ENCODE assay signal across 23 cellular contexts in the genomic region with DNA sequence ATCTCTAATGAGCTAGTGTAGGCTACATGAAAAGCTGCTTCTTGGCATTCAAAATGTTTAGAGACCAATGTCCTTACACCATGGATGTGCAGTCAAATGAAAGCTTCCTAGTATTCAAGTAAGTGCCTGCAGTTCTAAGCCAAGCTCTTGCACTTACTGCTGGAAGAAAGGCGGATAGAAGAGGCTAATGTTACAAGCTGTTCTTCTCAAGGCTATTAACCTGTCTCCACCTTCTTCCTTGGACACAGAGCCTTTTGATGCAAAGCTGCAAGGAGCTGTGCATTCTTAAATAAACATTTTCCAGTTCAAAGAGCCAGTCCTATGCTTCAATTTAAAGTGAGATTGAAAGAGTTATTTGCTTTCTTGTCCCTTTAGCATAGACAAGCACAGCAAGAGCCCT.
DNase-seq lines count a peak whose midpoint lies in the region; ATAC-seq and TF ChIP-seq lines count a peak whose summit lies in the region.
"Had no signal": no experiment of that assay in that cellular context is flagged by ENCODE, and none has a peak within 500 bp of the region (broad histone marks: within the 10 kb centered on the region; RNA-seq: fewer than 3 reads in every experiment).

No MANE protein-coding gene starts in this region.

- DNase-seq in Caco-2 (no peak), mammary epithelial cell (no peak), foreskin melanocyte (no peak), NOMO-1 (lab: John Stamatoyannopoulos, UW; ENCODE audit: unreplicated experiment in 2 of 2) (no peak)
- no peak for DNase-seq in activated T-helper 1 cell treated with anti-CD3 and anti-CD28 coated beads, Interleukin-12 subunit alpha, Interleukin-12 subunit beta, Interleukin-2, Interleukin-4 antibody, amounts not matched to agents 30 ng/mL and 10 ng/mL and 1 ng/mL, durations not matched to agents 14 hours and 24 hours and 36 hours (ENCODE audit: low spot score)
- DNase-seq: activated CD4-positive, alpha-beta T cell treated with anti-CD3 and anti-CD28 coated beads, Interleukin-2, amount 10 ng/mL, durations not matched to agents 24 days and 14 days; amygdala; natural killer cell; NCI-H2081 treated with DMSO at 0.1 percent for 48 hours; NCI-H446 treated with DMSO at 0.1 percent for 48 hours; ovary; T-helper 2 cell; testis had no signal

- H3K27me3 ChIP-seq in Caco-2 (replicated peaks; ENCODE audit: control insufficient read depth, insufficient read depth, low read length) (no peaks in the 10 kb centered on the region), HUES64 (ENCODE audit: insufficient read depth, low read length) (no peaks in the 10 kb centered on the region), mammary epithelial cell (ENCODE audit: insufficient read depth, low read length) (no peaks in the 10 kb centered on the region)
- H3K27me3 ChIP-seq: BLaER1 treated with 17β-estradiol and CSF1 and Interleukin-3, amounts not matched to agents 10 nM and 100 nM; ovary; testis; vagina had no signal

- H3K4me3 ChIP-seq in Caco-2 (ENCODE audit: low read depth, low read length) (no peak overlapping the region), HUES64 (ENCODE audit: low read length) (no peak overlapping the region), mammary epithelial cell (replicated peaks in 1 of 3; ENCODE audit: insufficient read depth in 1 of 3, low read depth in 2 of 3, low read length in 3 of 3) (no peak overlapping the region), mesodermal cell (ENCODE audit: extremely low read depth, insufficient read depth, low read length, poor library complexity, severe bottlenecking) (no peak overlapping the region)
- H3K4me3 ChIP-seq: BLaER1 treated with 17β-estradiol and CSF1 and Interleukin-3, amounts not matched to agents 10 nM and 100 nM; coronary artery; ovary; testis; vagina had no signal

- H3K4me3 Mint-ChIP-seq in Caco-2 (ENCODE audit: unreplicated experiment) = no peak overlapping the region
- H3K4me3 Mint-ChIP-seq in activated T-helper 1 cell treated with anti-CD3 and anti-CD28 coated beads, Interleukin-12 subunit alpha, Interleukin-12 subunit beta, Interleukin-2, Interleukin-4 antibody, amounts not matched to agents 30 ng/mL and 10 ng/mL and 1 ng/mL, durations not matched to agents 14 hours and 24 hours and 36 hours = no peak overlapping the region
- H3K4me3 Mint-ChIP-seq: activated CD4-positive, alpha-beta T cell treated with anti-CD3 and anti-CD28 coated beads, Interleukin-2, amount 10 ng/mL, durations not matched to agents 24 days and 14 days; endodermal cell; H9; mesothelial cell of epicardium; natural killer cell; stimulated activated memory B cell treated with anti-CD40 and anti-IgM and Interleukin-4, amounts not matched to agents 10 μg/mL and 1 μg/mL and 100 μg/mL, for 72 hours had no signal

- H3K79me2 ChIP-seq in mammary epithelial cell (ENCODE audit: insufficient read depth, low read length) = no peaks in the 10 kb centered on the region

- H3K27me3 Mint-ChIP-seq in Caco-2 (ENCODE audit: insufficient read depth, unreplicated experiment) = no peaks in the 10 kb centered on the region
- peaks cover 5% of the 10 kb centered on the region for H3K27me3 Mint-ChIP-seq in activated T-helper 1 cell treated with anti-CD3 and anti-CD28 coated beads, Interleukin-12 subunit alpha, Interleukin-12 subunit beta, Interleukin-2, Interleukin-4 antibody, amounts not matched to agents 30 ng/mL and 10 ng/mL and 1 ng/mL, durations not matched to agents 14 hours and 24 hours and 36 hours (ENCODE audit: insufficient read depth)
- H3K27me3 Mint-ChIP-seq: activated CD4-positive, alpha-beta T cell treated with anti-CD3 and anti-CD28 coated beads, Interleukin-2, amount 10 ng/mL, durations not matched to agents 24 days and 14 days; stimulated activated memory B cell treated with anti-CD40 and anti-IgM and Interleukin-4, amounts not matched to agents 10 μg/mL and 1 μg/mL and 100 μg/mL, for 72 hours had no signal

- dilution Hi-C loops in mammary epithelial cell (cut with HindIII; ENCODE audit: low sequenced_read_pairs) = no loop called here

- in situ Hi-C loops in mammary epithelial cell (cut with MboI; ENCODE audit: low sequenced_read_pairs in 2 of 2) = loop anchor here in 1 of 2 donors (25.0 kb wide), 1 partner anchor 720 kb away; no protein-coding TSS in a partner anchor

- H3K4me2 ChIP-seq in mammary epithelial cell (ENCODE audit: insufficient read depth, low read depth, low read length) = peak overlapping the region; percentile 42
- H3K4me2 ChIP-seq: BLaER1 treated with 17β-estradiol and CSF1 and Interleukin-3, amounts not matched to agents 10 nM and 100 nM had no signal

- H4K20me1 ChIP-seq in mammary epithelial cell (ENCODE audit: insufficient read depth, low read length) = no peaks in the 10 kb centered on the region
- H4K20me1 ChIP-seq: BLaER1 treated with 17β-estradiol and CSF1 and Interleukin-3, amounts not matched to agents 10 nM and 100 nM had no signal

- peaks cover 10% of the 10 kb centered on the region for H3K4me1 Mint-ChIP-seq in Caco-2 (ENCODE audit: low read depth, unreplicated experiment)
- H3K4me1 Mint-ChIP-seq in activated T-helper 1 cell treated with anti-CD3 and anti-CD28 coated beads, Interleukin-12 subunit alpha, Interleukin-12 subunit beta, Interleukin-2, Interleukin-4 antibody, amounts not matched to agents 30 ng/mL and 10 ng/mL and 1 ng/mL, durations not matched to agents 14 hours and 24 hours and 36 hours (ENCODE audit: low read depth) = peaks cover 26% of the 10 kb centered on the region
- H3K4me1 Mint-ChIP-seq: mesothelial cell of epicardium had no signal

- no peaks in the 10 kb centered on the region for H3K36me3 Mint-ChIP-seq in Caco-2 (ENCODE audit: insufficient read depth, unreplicated experiment)
- peaks cover 1% of the 10 kb centered on the region for H3K36me3 Mint-ChIP-seq in activated T-helper 1 cell treated with anti-CD3 and anti-CD28 coated beads, Interleukin-12 subunit alpha, Interleukin-12 subunit beta, Interleukin-2, Interleukin-4 antibody, amounts not matched to agents 30 ng/mL and 10 ng/mL and 1 ng/mL, durations not matched to agents 14 hours and 24 hours and 36 hours (ENCODE audit: low read depth)
- H3K36me3 Mint-ChIP-seq: mesothelial cell of epicardium; natural killer cell; stimulated activated memory B cell treated with anti-CD40 and anti-IgM and Interleukin-4, amounts not matched to agents 10 μg/mL and 1 μg/mL and 100 μg/mL, for 72 hours had no signal

- peaks cover 21% of the 10 kb centered on the region for H3K4me1 ChIP-seq in Caco-2
- peaks cover 19% of the 10 kb centered on the region; the same call in 1 of the 2 replicates for H3K4me1 ChIP-seq in HUES64 (ENCODE audit: insufficient read depth, low read length)
- peaks cover 33% of the 10 kb centered on the region for H3K4me1 ChIP-seq in mammary epithelial cell (ENCODE audit: insufficient read depth, low read length)
- H3K4me1 ChIP-seq in mesodermal cell (ENCODE audit: control insufficient read depth, insufficient read depth, low read length, poor library complexity, severe bottlenecking) = peaks cover 42% of the 10 kb centered on the region
- H3K4me1 ChIP-seq: testis had no signal

- H3K27ac ChIP-seq in HUES64 (ENCODE audit: low read depth, low read length) (0 out of 2 replicates have a peak overlapping the region, but pooled peaks have one; percentile 34), mammary epithelial cell (ENCODE audit: insufficient read depth, low read depth, low read length) (peak overlapping the region; percentile 96), mesodermal cell (ENCODE audit: low read depth, low read length, severe bottlenecking) (peak overlapping the region; percentile 57)
- H3K27ac ChIP-seq: BLaER1 treated with 17β-estradiol and CSF1 and Interleukin-3, amounts not matched to agents 10 nM and 100 nM; coronary artery; ovary; testis; vagina had no signal

- ATAC-seq in esophagus mucosa = no peak
- ATAC-seq: natural killer cell; stimulated activated memory B cell treated with anti-CD40 and anti-IgM and Interleukin-4, amounts not matched to agents 10 μg/mL and 1 μg/mL and 100 μg/mL, for 72 hours had no signal

- BruUV-seq in Caco-2 (replicated peaks; lab: Mats Ljungman, UMichigan) (no TSS peak), mammary epithelial cell (replicated peaks; lab: Mats Ljungman, UMichigan) (TSS peak; percentile 92)

- CTCF ChIA-PET in Caco-2 (lab: Charles Lee) (no interaction called here), mammary epithelial cell (lab: Charles Lee; ENCODE audit: low non-redundant PET) (no interaction called here)

- no peak for TF ChIP-seq CTCF in Caco-2 (IDR thresholded peaks at IDR 0.05; ENCODE audit: insufficient read depth in 1 of 2, low read depth in 1 of 2, low read length in 1 of 2, severe bottlenecking in 1 of 2, unreplicated experiment in 1 of 2)
- no peak for TF ChIP-seq CTCF in mammary epithelial cell (conservative IDR thresholded peaks at IDR 0.05 in 1 of 2, IDR thresholded peaks at IDR 0.05 in 1 of 2; ENCODE audit: extremely low read depth in 1 of 2, insufficient read depth in 1 of 2, low read depth in 1 of 2, low read length in 2 of 2)

- peak overlapping the region; percentile 92 for H3K27ac Mint-ChIP-seq in Caco-2 (ENCODE audit: unreplicated experiment)
- no peak overlapping the region for H3K27ac Mint-ChIP-seq in activated T-helper 1 cell treated with anti-CD3 and anti-CD28 coated beads, Interleukin-12 subunit alpha, Interleukin-12 subunit beta, Interleukin-2, Interleukin-4 antibody, amounts not matched to agents 30 ng/mL and 10 ng/mL and 1 ng/mL, durations not matched to agents 14 hours and 24 hours and 36 hours
- H3K27ac Mint-ChIP-seq: endodermal cell; H9; mesothelial cell of epicardium; natural killer cell; stimulated activated memory B cell treated with anti-CD40 and anti-IgM and Interleukin-4, amounts not matched to agents 10 μg/mL and 1 μg/mL and 100 μg/mL, for 72 hours had no signal

- no peaks in the 10 kb centered on the region for H3K9me3 ChIP-seq in Caco-2
- H3K9me3 ChIP-seq in HUES64 (ENCODE audit: insufficient read depth, low read depth, low read length) = no peaks in the 10 kb centered on the region
- no peaks in the 10 kb centered on the region for H3K9me3 ChIP-seq in mammary epithelial cell (replicated peaks; ENCODE audit: insufficient read depth, low read length)
- H3K9me3 ChIP-seq in mesodermal cell (ENCODE audit: control insufficient read depth, low read length) = no peaks in the 10 kb centered on the region
- H3K9me3 ChIP-seq: ovary, testis, vagina had no signal

- H3K9ac ChIP-seq in HUES64 (ENCODE audit: low read depth, low read length) = no peak overlapping the region
- peak overlapping the region; percentile 54 for H3K9ac ChIP-seq in mammary epithelial cell (ENCODE audit: insufficient read depth, low read length)
- H3K9ac ChIP-seq: BLaER1 treated with 17β-estradiol and CSF1 and Interleukin-3, amounts not matched to agents 10 nM and 100 nM had no signal

- POLR2A ChIA-PET in Caco-2 (lab: Charles Lee) = no interaction called here

- WGBS in HUES64 = 83% methylated on average over 1 of the region's 1 CpG
- WGBS in mammary epithelial cell (ENCODE audit: low coverage, missing lambda C conversion rate) = 93% methylated on average over 1 of the region's 1 CpG
- WGBS in mesodermal cell (ENCODE audit: insufficient coverage in 2 of 2), 2 experiments = 80 to 100% methylated on average over 1 of the region's 1 CpG

- H2AFZ ChIP-seq in mammary epithelial cell (ENCODE audit: low read depth, low read length) = no peak overlapping the region

- H3K36me3 ChIP-seq in Caco-2 (ENCODE audit: control insufficient read depth, insufficient read depth, low read length) = no peaks in the 10 kb centered on the region
- H3K36me3 ChIP-seq in HUES64 (ENCODE audit: insufficient read depth, low read length) = no peaks in the 10 kb centered on the region
- H3K36me3 ChIP-seq in mammary epithelial cell (ENCODE audit: insufficient read depth, low read length) = no peaks in the 10 kb centered on the region
- H3K36me3 ChIP-seq in mesodermal cell (ENCODE audit: control insufficient read depth, insufficient read depth, low read length) = no peaks in the 10 kb centered on the region
- H3K36me3 ChIP-seq: BLaER1 treated with 17β-estradiol and CSF1 and Interleukin-3, amounts not matched to agents 10 nM and 100 nM; ovary; vagina had no signal

- H3K9me3 Mint-ChIP-seq in Caco-2 (ENCODE audit: unreplicated experiment) = no peaks in the 10 kb centered on the region
- peaks cover 19% of the 10 kb centered on the region for H3K9me3 Mint-ChIP-seq in activated T-helper 1 cell treated with anti-CD3 and anti-CD28 coated beads, Interleukin-12 subunit alpha, Interleukin-12 subunit beta, Interleukin-2, Interleukin-4 antibody, amounts not matched to agents 30 ng/mL and 10 ng/mL and 1 ng/mL, durations not matched to agents 14 hours and 24 hours and 36 hours
- H3K9me3 Mint-ChIP-seq: endodermal cell; H9; mesothelial cell of epicardium; natural killer cell; stimulated activated memory B cell treated with anti-CD40 and anti-IgM and Interleukin-4, amounts not matched to agents 10 μg/mL and 1 μg/mL and 100 μg/mL, for 72 hours had no signal

- intact Hi-C loops in Caco-2 (cut with micrococcal nuclease; ENCODE audit: unreplicated experiment) (loop anchor here (1.0 to 10.0 kb wide), 4 partner anchors 55 to 332 kb away; no protein-coding TSS in a partner anchor), mammary epithelial cell (cut with micrococcal nuclease) (loop anchor here (1.0 to 10.0 kb wide), 12 partner anchors 19 to 410 kb away; no protein-coding TSS in a partner anchor)
- intact Hi-C loops in activated T-helper 1 cell treated with anti-CD3 and anti-CD28 coated beads, Interleukin-12 subunit alpha, Interleukin-12 subunit beta, Interleukin-2, Interleukin-4 antibody, amounts not matched to agents 30 ng/mL and 10 ng/mL and 1 ng/mL, durations not matched to agents 14 hours and 24 hours and 36 hours (cut with micrococcal nuclease) = loop anchor here (2.0 to 5.0 kb wide), 2 partner anchors 18 to 40 kb away; no protein-coding TSS in a partner anchor

Comparison
In these comparisons a context has a peak if more than half of its experiments do, and no peak if none do; other contexts are left out.
1. H3K27ac ChIP-seq: peak in every context shown above with its lines; median percentile 96 in mammary epithelial cell; 57 in mesodermal cell; 34 in HUES64.